1 cellular context compared by ENCODE assay signal in the genomic region with DNA sequence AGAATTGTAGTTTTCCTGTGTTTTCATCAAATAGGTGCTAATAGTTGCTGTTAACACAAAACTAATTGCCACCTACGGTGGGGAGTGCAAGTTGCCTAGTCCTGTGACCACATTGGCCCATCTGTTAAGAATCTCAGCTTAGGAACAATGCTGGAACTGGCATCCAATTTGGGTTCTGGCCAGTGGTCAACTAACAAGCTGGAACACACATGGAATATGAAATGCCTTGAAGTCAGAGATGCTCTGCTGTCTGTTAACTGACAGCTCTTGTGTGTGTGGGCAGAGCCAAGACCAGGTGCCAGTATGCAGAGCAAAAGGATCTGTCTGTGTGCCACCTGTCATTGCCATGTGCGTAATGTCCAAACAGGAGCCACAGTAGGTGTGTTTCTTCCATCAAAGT.
TF ChIP-seq lines count a peak whose summit lies in the region.

No MANE protein-coding gene starts in this region.

TF ChIP-seq in GM23338, 12 proteins besides CTCF, POLR2A, EP300 and RAD21 (continued from another document):
- TF ChIP-seq STAT1 (IDR thresholded peaks at IDR 0.05; ENCODE audit: unreplicated experiment) (no peak), NANOG (IDR thresholded peaks at IDR 0.05; ENCODE audit: borderline replicate concordance) (no peak)
